Comparison of ENCODE assay signal across 17 cellular contexts in the genomic region with DNA sequence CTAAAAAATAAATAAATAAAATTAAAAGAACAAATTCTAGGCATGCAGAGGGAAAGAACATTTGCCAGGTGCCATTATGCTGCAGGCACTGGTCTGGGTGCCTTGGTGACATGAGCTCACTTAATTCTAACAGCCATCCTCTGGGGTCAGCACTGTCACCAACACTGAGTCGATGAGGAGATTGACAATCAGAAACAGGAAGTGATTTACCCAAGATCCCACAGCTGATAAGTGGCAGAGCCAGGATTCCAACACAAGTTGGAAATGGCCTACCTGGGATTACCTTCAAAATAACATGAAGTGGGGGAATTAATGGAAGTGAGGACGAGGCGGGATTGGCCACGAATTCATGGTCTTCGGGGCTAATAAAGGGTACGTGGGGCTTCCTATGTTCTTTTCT. TPM values are rescaled to one million over a fixed set of nuclear protein-coding genes. Genes with fewer than 3 reads are reported as not detected.
DNase-seq lines count a peak whose midpoint lies in the region; ATAC-seq, FAIRE-seq and TF ChIP-seq lines count a peak whose summit lies in the region.
"Had no signal": no experiment of that assay in that cellular context is flagged by ENCODE, and none has a peak within 500 bp of the region (broad histone marks: within the 10 kb centered on the region; RNA-seq: fewer than 3 reads in every experiment).

No MANE protein-coding gene starts in this region.

- POLR2A ChIA-PET in GM12878 (lab: Charles Lee): no interaction called here

- H3K4me2 ChIP-seq in GM12878 (ENCODE audit: control insufficient read depth, insufficient read depth): no peak overlapping the region
- H3K4me2 ChIP-seq in mesendoderm (ENCODE audit: low read length): no peak overlapping the region

- no peak for TF ChIP-seq POLR2A in GM12878 (IDR thresholded peaks at IDR 0.05; ENCODE audit: low read depth, low read length)

- in situ Hi-C loops in GM12878 (cut with MboI): no loop called here

- H3K4me3 ChIP-seq in GM12878 (no peak overlapping the region), mesendoderm (ENCODE audit: low read length) (no peak overlapping the region)
- H3K4me3 ChIP-seq: HAP-1 had no signal

- no peak for FAIRE-seq in GM12878 (lab: Jason Lieb, UNC)
- FAIRE-seq: A204.1, G401.6, H1 had no signal

- no peak for ATAC-seq in GM12878
- no peak for ATAC-seq in GM18858 (IDR thresholded peaks at IDR 0.05; ENCODE audit: unreplicated experiment)

- no TSS peak for BruUV-seq in GM12878 (replicated peaks; lab: Mats Ljungman, UMichigan)

- no peak overlapping the region for H4K5ac ChIP-seq in mesendoderm (ENCODE audit: low read length)

- no peak overlapping the region for H2AFZ ChIP-seq in GM12878 (ENCODE audit: control insufficient read depth, low read depth, low read length)

- H3K27me3 ChIP-seq in GM12878 (replicated peaks in 1 of 2; ENCODE audit: control insufficient read depth in 2 of 2, insufficient read depth in 2 of 2, low read length in 1 of 2) (no peaks in the 10 kb centered on the region), mesendoderm (ENCODE audit: insufficient read depth, low read length, poor library complexity) (no peaks in the 10 kb centered on the region)
- H3K27me3 ChIP-seq: BE2C had no signal

- CTCF ChIA-PET in GM12878 (lab: Yijun Ruan, JAX): interaction anchor here (0.6 kb wide), 1 partner anchor 498 kb away, joined by 3 read pairs; no protein-coding TSS in a partner anchor

- TF ChIP-seq RAD21 in GM12878 (IDR thresholded peaks at IDR 0.05; ENCODE audit: insufficient read depth, low read depth, low read length): no peak

- H2BK15ac ChIP-seq in mesendoderm (replicated peaks; ENCODE audit: low read depth): no peak overlapping the region

- H2BK120ac ChIP-seq in mesendoderm (ENCODE audit: low read depth, low read length): no peak overlapping the region

- no peak overlapping the region for H4K8ac ChIP-seq in mesendoderm (ENCODE audit: low read depth, low read length)

- no peak overlapping the region for H3K27ac ChIP-seq in GM12878 (ENCODE audit: control insufficient read depth, insufficient read depth)
- no peak overlapping the region for H3K27ac ChIP-seq in mesendoderm (ENCODE audit: low read depth, low read length)

- no peak overlapping the region for H3K4ac ChIP-seq in mesendoderm (ENCODE audit: low read depth, low read length)

- WGBS in GM12878 (ENCODE audit: insufficient coverage, insufficient replicate concordance, low lambda C conversion rate, missing lambda C conversion rate): 72% methylated on average over 6 of the region's 6 CpGs
- no CpG with 5 or more reads among the region's 6 CpGs for WGBS in mesendoderm (ENCODE audit: extremely low coverage, insufficient coverage, low lambda C conversion rate)

- H3K36me3 ChIP-seq in GM12878 (ENCODE audit: control insufficient read depth in 2 of 2, insufficient read depth in 2 of 2, low read length in 1 of 2): no peaks in the 10 kb centered on the region
- H3K36me3 ChIP-seq in mesendoderm (ENCODE audit: control insufficient read depth, insufficient read depth, low read length): no peaks in the 10 kb centered on the region
- H3K36me3 ChIP-seq: BE2C, HAP-1 had no signal

- no peak overlapping the region for H3K23ac ChIP-seq in mesendoderm (ENCODE audit: low read length)

- DNase-seq in MV-4-11 (lab: John Stamatoyannopoulos, UW) (peak; percentile 1), GM12878 (ENCODE audit: low read depth, low spot score) (no peak), mesendoderm (peak; percentile 43), cortex of kidney (lab: John Stamatoyannopoulos, UW) (no peak)
- no peak for DNase-seq in stimulated activated naive CD4-positive, alpha-beta T cell treated with Interleukin-2 at 50 U/mL for 16 hours (lab: John Stamatoyannopoulos, UW)
- DNase-seq: ACHN; BE2C; C1 segment of cervical spinal cord; CD4-positive, CD25-positive, alpha-beta regulatory T cell; CD8-positive, alpha-beta memory T cell; COR-L47; DMS 273 treated with DMSO at 0.1 percent for 48 hours had no signal

- H3K9ac ChIP-seq in GM12878 (ENCODE audit: control insufficient read depth, insufficient read depth, low read length) (no peak overlapping the region), mesendoderm (ENCODE audit: low read length) (no peak overlapping the region)

- no peak overlapping the region for H2AK5ac ChIP-seq in mesendoderm (ENCODE audit: low read length)

- no peak for TF ChIP-seq EP300 in GM12878 (IDR thresholded peaks at IDR 0.05; ENCODE audit: borderline replicate concordance in 1 of 2, control insufficient read depth in 1 of 2, low read depth in 2 of 2, low read length in 2 of 2)

- intact Hi-C loops in GM12878 (cut with micrococcal nuclease; ENCODE audit: unreplicated experiment): no loop called here

- H3K79me2 ChIP-seq in GM12878 (ENCODE audit: control insufficient read depth, insufficient read depth, low read length) (no peaks in the 10 kb centered on the region), mesendoderm (ENCODE audit: control insufficient read depth, insufficient read depth, low read length) (no peaks in the 10 kb centered on the region)

- TF ChIP-seq CTCF in GM12878 (IDR thresholded peaks at IDR 0.05 in 2 of 3, conservative IDR thresholded peaks at IDR 0.05 in 1 of 3; ENCODE audit: control insufficient read depth in 2 of 3, extremely low read depth in 1 of 3, insufficient read depth in 1 of 3, low read depth in 3 of 3, low read length in 3 of 3): no peak

- RAD21 ChIA-PET in GM12878 (lab: Charles Lee; ENCODE audit: unreplicated experiment): no interaction called here

- H3K9me3 ChIP-seq in GM12878 (replicated peaks; ENCODE audit: control insufficient read depth, insufficient read depth, low read length): no peaks in the 10 kb centered on the region
- H3K9me3 ChIP-seq: BE2C had no signal

- H3K4me1 ChIP-seq in GM12878 (ENCODE audit: control insufficient read depth, insufficient read depth, low read length) (no peaks in the 10 kb centered on the region), mesendoderm (ENCODE audit: control insufficient read depth, low read depth, low read length) (no peaks in the 10 kb centered on the region)
- H3K4me1 ChIP-seq: HAP-1 had no signal

- no peak overlapping the region for H3K56ac ChIP-seq in mesendoderm (ENCODE audit: low read length)

- H4K20me1 ChIP-seq in GM12878 (ENCODE audit: control insufficient read depth, insufficient read depth): no peaks in the 10 kb centered on the region

- H3K79me1 ChIP-seq in mesendoderm (ENCODE audit: low read length): no peaks in the 10 kb centered on the region

- SMC1A ChIA-PET in GM12878 (lab: Charles Lee; ENCODE audit: uncharacterized antibody, unreplicated experiment): no interaction called here

- no peak overlapping the region for H3K18ac ChIP-seq in mesendoderm (ENCODE audit: low read length)

- H2BK5ac ChIP-seq in mesendoderm (ENCODE audit: low read length): no peak overlapping the region

RNA-seq across cellular contexts. Expression of gene PLIN1, which starts 3.6 kb away (rescaled TPM):
- total RNA-seq in GM12878 (2013; cell fraction: nucleolus; rRNA removed): 0.86 and 1.6 TPM in 2 replicates
- total RNA-seq in GM12878 (2014; rRNA removed) (0.11 TPM in 1 of 2 replicates, not detected in the other), GM12878 (2014; rRNA removed; fragmentation: Illumina TruSeq; extraction: Trizol) (not detected in 2 replicates), GM12878 (2021) (0.08 TPM in 1 of 2 replicates, not detected in the other)
- not detected for polyA plus RNA-seq in GM12878 (2011; ENCODE audit: low read depth)
- polyA plus RNA-seq in GM12878 (2011; rRNA removed) (0.24 TPM in 1 of 2 replicates, not detected in the other), GM12878 (2014; fragmentation: Illumina TruSeq; extraction: Trizol) (not detected in 2 replicates), GM12878 (2014; fragmentation: Nextera tagmentation; extraction: Ambion mirVana) (under 1 TPM; 0.05 to 0.13 TPM), GM12878 (2014; rRNA removed) (not detected in 2 replicates), GM12878 (2016; fragmentation: Nextera tagmentation; extraction: Ambion mirVana) (not detected)
- polyA plus RNA-seq in GM12878 (2011; cell fraction: cytosol; rRNA removed): 0.05 and 0.07 TPM in 2 replicates
- 0.16 and 0.27 TPM in 2 replicates for polyA plus RNA-seq in GM12878 (2011; cell fraction: nucleus; rRNA removed)
- polyA plus RNA-seq in GM12878 (2012): 0.07 and 0.11 TPM in 2 replicates
- 0.10 TPM in 1 of 2 replicates, not detected in the other for polyA minus RNA-seq in GM12878 (2011; rRNA and poly(A)+ RNA removed)
- polyA minus RNA-seq in GM12878 (2011; cell fraction: cytosol; rRNA and poly(A)+ RNA removed): not detected in 2 replicates
- polyA minus RNA-seq in GM12878 (2011; cell fraction: nucleus; rRNA and poly(A)+ RNA removed): 0.73 TPM in 1 of 2 replicates, not detected in the other
- polyA plus RNA-seq in mesendoderm (2013, experiment 1 of 2): 0.07 TPM
- not detected for polyA plus RNA-seq in mesendoderm (2013, experiment 2 of 2)
- total RNA-seq: CD4-positive, CD25-positive, alpha-beta regulatory T cell; H1 had no signal
- polyA plus RNA-seq: CD4-positive, CD25-positive, alpha-beta regulatory T cell; CD8-positive, alpha-beta memory T cell had no signal

RNA-seq across cellular contexts. Expression of gene PEX11A, which starts 14.9 kb away (rescaled TPM):
- 6.9 and 7.6 TPM in 2 replicates for total RNA-seq in GM12878 (2013; cell fraction: nucleolus; rRNA removed)
- 1.9 and 2.5 TPM in 2 replicates for total RNA-seq in GM12878 (2014; rRNA removed)
- total RNA-seq in GM12878 (2014; rRNA removed; fragmentation: Illumina TruSeq; extraction: Trizol): 2.0 and 2.1 TPM in 2 replicates
- 2.0 and 2.8 TPM in 2 replicates for total RNA-seq in GM12878 (2021)
- polyA plus RNA-seq in GM12878 (2011; ENCODE audit: low read depth): 2.6 TPM
- 1.4 and 1.5 TPM in 2 replicates for polyA plus RNA-seq in GM12878 (2011; rRNA removed)
- polyA plus RNA-seq in GM12878 (2011; cell fraction: cytosol; rRNA removed): 0.75 and 1.5 TPM in 2 replicates
- 0.31 and 0.75 TPM in 2 replicates for polyA plus RNA-seq in GM12878 (2011; cell fraction: nucleus; rRNA removed)
- polyA plus RNA-seq in GM12878 (2012): 2.6 and 3.3 TPM in 2 replicates
- 1.8 and 2.1 TPM in 2 replicates for polyA plus RNA-seq in GM12878 (2014; fragmentation: Illumina TruSeq; extraction: Trizol)
- 1 to 10 TPM; 1.4 to 1.5 TPM for polyA plus RNA-seq in GM12878 (2014; fragmentation: Nextera tagmentation; extraction: Ambion mirVana)
- polyA plus RNA-seq in GM12878 (2014; rRNA removed): 2.1 and 3.5 TPM in 2 replicates
- 1 to 10 TPM; 1.7 to 2.1 TPM for polyA plus RNA-seq in GM12878 (2016; fragmentation: Nextera tagmentation; extraction: Ambion mirVana)
- polyA minus RNA-seq in GM12878 (2011; rRNA and poly(A)+ RNA removed): 1.5 and 1.9 TPM in 2 replicates
- 0.73 TPM in 1 of 2 replicates, not detected in the other for polyA minus RNA-seq in GM12878 (2011; cell fraction: cytosol; rRNA and poly(A)+ RNA removed)
- 0.38 and 0.60 TPM in 2 replicates for polyA minus RNA-seq in GM12878 (2011; cell fraction: nucleus; rRNA and poly(A)+ RNA removed)
- 0.72 TPM for polyA plus RNA-seq in mesendoderm (2013, experiment 1 of 2)
- 0.90 TPM for polyA plus RNA-seq in mesendoderm (2013, experiment 2 of 2)

RNA-seq across cellular contexts. Expression of gene WDR93, which starts 15.0 kb away (rescaled TPM):
- not detected in 2 replicates for total RNA-seq in GM12878 (2013; cell fraction: nucleolus; rRNA removed)
- not detected in 2 replicates for total RNA-seq in GM12878 (2014; rRNA removed)
- not detected in 2 replicates for total RNA-seq in GM12878 (2014; rRNA removed; fragmentation: Illumina TruSeq; extraction: Trizol)
- total RNA-seq in GM12878 (2021): not detected in 2 replicates
- not detected for polyA plus RNA-seq in GM12878 (2011; ENCODE audit: low read depth)
- polyA plus RNA-seq in GM12878 (2011; rRNA removed): not detected in 2 replicates
- not detected in 2 replicates for polyA plus RNA-seq in GM12878 (2011; cell fraction: cytosol; rRNA removed)
- polyA plus RNA-seq in GM12878 (2011; cell fraction: nucleus; rRNA removed): not detected in 2 replicates
- not detected in 2 replicates for polyA plus RNA-seq in GM12878 (2012)
- not detected in 2 replicates for polyA plus RNA-seq in GM12878 (2014; fragmentation: Illumina TruSeq; extraction: Trizol)
- polyA plus RNA-seq in GM12878 (2014; fragmentation: Nextera tagmentation; extraction: Ambion mirVana): not detected
- polyA plus RNA-seq in GM12878 (2014; rRNA removed): not detected in 2 replicates
- polyA plus RNA-seq in GM12878 (2016; fragmentation: Nextera tagmentation; extraction: Ambion mirVana): not detected
- not detected in 2 replicates for polyA minus RNA-seq in GM12878 (2011; rRNA and poly(A)+ RNA removed)
- not detected in 2 replicates for polyA minus RNA-seq in GM12878 (2011; cell fraction: cytosol; rRNA and poly(A)+ RNA removed)
- polyA minus RNA-seq in GM12878 (2011; cell fraction: nucleus; rRNA and poly(A)+ RNA removed): not detected in 2 replicates
- 0.03 TPM for polyA plus RNA-seq in mesendoderm (2013, experiment 1 of 2)
- not detected for polyA plus RNA-seq in mesendoderm (2013, experiment 2 of 2)
- total RNA-seq: CD4-positive, CD25-positive, alpha-beta regulatory T cell; CD8-positive, alpha-beta memory T cell; H1 had no signal
- polyA plus RNA-seq: CD4-positive, CD25-positive, alpha-beta regulatory T cell had no signal

RNA-seq across cellular contexts. Expression of gene KIF7, which starts 20.3 kb away (rescaled TPM):
- total RNA-seq in GM12878 (2013; cell fraction: nucleolus; rRNA removed): 0.66 and 1.3 TPM in 2 replicates
- total RNA-seq in GM12878 (2014; rRNA removed) (0.05 and 0.11 TPM in 2 replicates), GM12878 (2014; rRNA removed; fragmentation: Illumina TruSeq; extraction: Trizol) (0.04 TPM in 1 of 2 replicates, not detected in the other), GM12878 (2021) (0.16 and 0.36 TPM in 2 replicates)
- polyA plus RNA-seq in GM12878 (2011; ENCODE audit: low read depth): 0.08 TPM
- polyA plus RNA-seq in GM12878 (2011; rRNA removed) (0.14 and 0.26 TPM in 2 replicates), GM12878 (2014; fragmentation: Illumina TruSeq; extraction: Trizol) (0.01 TPM in 1 of 2 replicates, not detected in the other), GM12878 (2014; fragmentation: Nextera tagmentation; extraction: Ambion mirVana) (not detected), GM12878 (2014; rRNA removed) (0.09 and 0.18 TPM in 2 replicates), GM12878 (2016; fragmentation: Nextera tagmentation; extraction: Ambion mirVana) (under 1 TPM; 0.04 to 0.11 TPM)
- 0.28 and 0.67 TPM in 2 replicates for polyA plus RNA-seq in GM12878 (2011; cell fraction: cytosol; rRNA removed)
- polyA plus RNA-seq in GM12878 (2011; cell fraction: nucleus; rRNA removed): 1.0 and 1.7 TPM in 2 replicates
- polyA plus RNA-seq in GM12878 (2012): 0.41 and 0.52 TPM in 2 replicates
- polyA minus RNA-seq in GM12878 (2011; rRNA and poly(A)+ RNA removed): 0.07 and 0.46 TPM in 2 replicates
- not detected in 2 replicates for polyA minus RNA-seq in GM12878 (2011; cell fraction: cytosol; rRNA and poly(A)+ RNA removed)
- polyA minus RNA-seq in GM12878 (2011; cell fraction: nucleus; rRNA and poly(A)+ RNA removed): 0.24 and 0.67 TPM in 2 replicates
- 6.5 TPM for polyA plus RNA-seq in mesendoderm (2013, experiment 1 of 2)
- 6.0 TPM for polyA plus RNA-seq in mesendoderm (2013, experiment 2 of 2)
- polyA plus RNA-seq: CD4-positive, CD25-positive, alpha-beta regulatory T cell; CD8-positive, alpha-beta memory T cell had no signal

Comparison
In these comparisons a context has a peak if more than half of its experiments do, and no peak if none do; other contexts are left out.
1. DNase-seq: peak in MV-4-11 (single experiment) and mesendoderm (single experiment); none in GM12878 (single experiment), stimulated activated naive CD4-positive, alpha-beta T cell treated with Interleukin-2 at 50 U/mL for 16 hours (single experiment) and cortex of kidney (single experiment).